Comparison of ENCODE assay signal across 25 cellular contexts in the genomic region with DNA sequence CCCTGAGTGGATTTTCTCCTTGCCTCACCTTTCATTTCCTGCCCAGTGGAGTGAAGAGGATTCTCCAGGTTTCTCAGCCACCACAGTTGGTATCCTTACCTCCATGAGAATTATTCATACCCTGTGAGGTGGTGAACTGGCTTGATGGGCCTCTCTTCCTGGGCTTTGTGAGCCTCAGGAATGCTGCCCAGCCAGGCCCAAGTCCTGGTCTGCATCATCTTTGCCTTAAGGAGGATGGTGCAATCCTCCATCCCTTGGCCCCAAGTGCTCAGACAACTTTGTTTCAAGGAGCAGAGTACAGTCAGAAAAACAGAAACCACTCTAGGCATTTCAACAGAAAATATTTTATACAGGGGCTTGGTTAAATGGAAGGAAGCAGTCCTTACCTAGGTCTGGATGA.
"Had no signal": no experiment of that assay in that cellular context is flagged by ENCODE, and none has a peak within 500 bp of the region (broad histone marks: within the 10 kb centered on the region; RNA-seq: fewer than 3 reads in every experiment).

No MANE protein-coding gene starts in this region.

- H3K36me3 ChIP-seq: esophagus muscularis mucosa, neutrophil, pancreas, right lobe of liver, upper lobe of right lung had no signal

- ATAC-seq: left lobe of liver; naive thymus-derived CD8-positive, alpha-beta T cell; pancreas; right lobe of liver; stimulated activated effector memory CD8-positive, alpha-beta T cell treated with anti-CD3 and anti-CD28 coated beads, Interleukin-12 subunit alpha, Interleukin-12 subunit beta, amount 100 ng/mL, for 72 hours; upper lobe of right lung had no signal

- H3K9me3 ChIP-seq: esophagus muscularis mucosa, neutrophil, pancreas, right lobe of liver, testis, upper lobe of right lung had no signal

- H3K4me3 ChIP-seq: coronary artery, esophagus muscularis mucosa, pancreas, right lobe of liver, testis, upper lobe of right lung had no signal

- H3K4me1 Mint-ChIP-seq: activated B cell treated with CpG ODN at 0.5 μM for 24 hours; activated CD4-positive, alpha-beta memory T cell treated with anti-CD3 and anti-CD28 coated beads, Interleukin-2, amount 10 ng/mL, durations not matched to agents 7 days and 5 days; activated naive CD8-positive, alpha-beta T cell treated with anti-CD3 and anti-CD28 coated beads, Interleukin-2, amount 10 ng/mL, durations not matched to agents 7 days and 5 days; naive thymus-derived CD8-positive, alpha-beta T cell; stimulated activated effector memory CD8-positive, alpha-beta T cell treated with anti-CD3 and anti-CD28 coated beads, Interleukin-12 subunit alpha, Interleukin-12 subunit beta, amount 100 ng/mL, for 72 hours had no signal

- H3K4me3 Mint-ChIP-seq: activated B cell treated with CpG ODN at 0.5 μM for 24 hours; activated CD4-positive, alpha-beta memory T cell treated with anti-CD3 and anti-CD28 coated beads, Interleukin-2, amount 10 ng/mL, durations not matched to agents 7 days and 5 days; activated naive CD8-positive, alpha-beta T cell treated with anti-CD3 and anti-CD28 coated beads, Interleukin-2, amount 10 ng/mL, durations not matched to agents 7 days and 5 days; naive thymus-derived CD8-positive, alpha-beta T cell; stimulated activated effector memory CD8-positive, alpha-beta T cell treated with anti-CD3 and anti-CD28 coated beads, Interleukin-12 subunit alpha, Interleukin-12 subunit beta, amount 100 ng/mL, for 72 hours had no signal

- FAIRE-seq: islet of Langerhans, pancreas, small intestine had no signal

- H3K27me3 ChIP-seq: esophagus muscularis mucosa, pancreas, right lobe of liver, testis, upper lobe of right lung had no signal

- H3K4me1 ChIP-seq: pancreas, right lobe of liver had no signal

- H3K9me3 Mint-ChIP-seq: activated B cell treated with CpG ODN at 0.5 μM for 24 hours; activated CD4-positive, alpha-beta memory T cell treated with anti-CD3 and anti-CD28 coated beads, Interleukin-2, amount 10 ng/mL, durations not matched to agents 7 days and 5 days; activated T-helper 2 cell treated with anti-CD3 and anti-CD28 coated beads, Interferon-gamma antibody, Interleukin-2, Interleukin-4, amounts not matched to agents 10 μg/mL and 5 μg/mL and 100 μg/mL, durations not matched to agents 14 hours and 24 hours and 36 hours; stimulated activated effector memory CD8-positive, alpha-beta T cell treated with anti-CD3 and anti-CD28 coated beads, Interleukin-12 subunit alpha, Interleukin-12 subunit beta, amount 100 ng/mL, for 72 hours had no signal

- H3K27ac ChIP-seq: coronary artery, esophagus muscularis mucosa, neutrophil, pancreas, right lobe of liver, testis, upper lobe of right lung had no signal

- DNase-seq: activated B cell treated with CpG ODN at 0.5 μM for 24 hours; activated CD4-positive, alpha-beta memory T cell treated with anti-CD3 and anti-CD28 coated beads, Interleukin-2, amount 10 ng/mL, durations not matched to agents 7 days and 5 days; activated CD4-positive, alpha-beta T cell treated with anti-CD3 and anti-CD28 coated beads for 4 hours; activated naive CD4-positive, alpha-beta T cell treated with Interleukin-2 at 50 U/mL for 16 hours; activated naive CD8-positive, alpha-beta T cell treated with anti-CD3 and anti-CD28 coated beads, Interleukin-2, amount 10 ng/mL, durations not matched to agents 7 days and 5 days; activated T-cell treated with anti-CD3 and anti-CD28 coated beads, Interleukin-2, amount 50 U/mL, for 1 hour; aorta; glutamatergic neuron; hippocampal formation; naive thymus-derived CD8-positive, alpha-beta T cell; pancreas; right lobe of liver; small intestine; stimulated activated CD4-positive, alpha-beta T cell treated with anti-CD3 and anti-CD28 coated beads, Interleukin-4, amount 100 ng/mL, for 24 hours; T-helper 1 cell; T-helper 9 cell; testis; upper lobe of right lung had no signal

- H3K27ac Mint-ChIP-seq: activated B cell treated with CpG ODN at 0.5 μM for 24 hours; activated CD4-positive, alpha-beta memory T cell treated with anti-CD3 and anti-CD28 coated beads, Interleukin-2, amount 10 ng/mL, durations not matched to agents 7 days and 5 days; activated naive CD8-positive, alpha-beta T cell treated with anti-CD3 and anti-CD28 coated beads, Interleukin-2, amount 10 ng/mL, durations not matched to agents 7 days and 5 days; activated T-helper 2 cell treated with anti-CD3 and anti-CD28 coated beads, Interferon-gamma antibody, Interleukin-2, Interleukin-4, amounts not matched to agents 10 μg/mL and 5 μg/mL and 100 μg/mL, durations not matched to agents 14 hours and 24 hours and 36 hours; naive thymus-derived CD8-positive, alpha-beta T cell; stimulated activated effector memory CD8-positive, alpha-beta T cell treated with anti-CD3 and anti-CD28 coated beads, Interleukin-12 subunit alpha, Interleukin-12 subunit beta, amount 100 ng/mL, for 72 hours had no signal

- H3K27me3 Mint-ChIP-seq: activated B cell treated with CpG ODN at 0.5 μM for 24 hours; activated CD4-positive, alpha-beta memory T cell treated with anti-CD3 and anti-CD28 coated beads, Interleukin-2, amount 10 ng/mL, durations not matched to agents 7 days and 5 days; activated naive CD8-positive, alpha-beta T cell treated with anti-CD3 and anti-CD28 coated beads, Interleukin-2, amount 10 ng/mL, durations not matched to agents 7 days and 5 days had no signal

- H3K36me3 Mint-ChIP-seq: activated naive CD8-positive, alpha-beta T cell treated with anti-CD3 and anti-CD28 coated beads, Interleukin-2, amount 10 ng/mL, durations not matched to agents 7 days and 5 days; naive thymus-derived CD8-positive, alpha-beta T cell; stimulated activated effector memory CD8-positive, alpha-beta T cell treated with anti-CD3 and anti-CD28 coated beads, Interleukin-12 subunit alpha, Interleukin-12 subunit beta, amount 100 ng/mL, for 72 hours had no signal
